28 cellular contexts compared by ENCODE assay signal in genomic region chr12:151579-151978, GRCh38.
"Had no signal": no experiment of that assay in that cellular context is flagged by ENCODE, and none has a peak within 500 bp of the region (broad histone marks: within the 10 kb centered on the region; RNA-seq: fewer than 3 reads in every experiment).

No MANE protein-coding gene starts in this region.

- H3K9me3 ChIP-seq: colonic mucosa, esophagus squamous epithelium, gastrocnemius medialis, heart right ventricle, left lung, lower lobe of right lung, mucosa of descending colon had no signal

- H3K36me3 Mint-ChIP-seq: immature natural killer cell; mesothelial cell of epicardium; naive B cell; naive thymus-derived CD8-positive, alpha-beta T cell had no signal

- H3K9me3 Mint-ChIP-seq: dendritic cell treated with granulocyte-macrophage colony-stimulating factor and Interleukin-4, amounts not matched to agents 40 ng/mL and 50 ng/mL, for 4 days; effector memory CD8-positive, alpha-beta T cell; endodermal cell; mesothelial cell of epicardium; naive B cell; naive thymus-derived CD8-positive, alpha-beta T cell had no signal

- H3K4me1 ChIP-seq: colonic mucosa, gastrocnemius medialis, left lung had no signal

- H3K27ac Mint-ChIP-seq: dendritic cell treated with granulocyte-macrophage colony-stimulating factor and Interleukin-4, amounts not matched to agents 40 ng/mL and 50 ng/mL, for 4 days; effector memory CD8-positive, alpha-beta T cell; endodermal cell; immature natural killer cell; mesothelial cell of epicardium had no signal

- H3K36me3 ChIP-seq: colonic mucosa, esophagus squamous epithelium, gastrocnemius medialis, heart right ventricle, left lung, lower lobe of right lung had no signal

- H3K4me3 ChIP-seq: colonic mucosa, esophagus squamous epithelium, gastrocnemius medialis, heart right ventricle, left lung, lower lobe of right lung, mucosa of descending colon had no signal

- ATAC-seq: effector memory CD8-positive, alpha-beta T cell; esophagus mucosa; gastrocnemius medialis; heart right ventricle; left ventricle myocardium superior; naive thymus-derived CD8-positive, alpha-beta T cell had no signal

- H3K27me3 ChIP-seq: colonic mucosa, gastrocnemius medialis had no signal

- H3K4me3 Mint-ChIP-seq: dendritic cell treated with granulocyte-macrophage colony-stimulating factor and Interleukin-4, amounts not matched to agents 40 ng/mL and 50 ng/mL, for 4 days; effector memory CD8-positive, alpha-beta T cell; endodermal cell; immature natural killer cell; mesothelial cell of epicardium; naive thymus-derived CD8-positive, alpha-beta T cell had no signal

- DNase-seq: colonic mucosa; cortex of kidney; effector CD8-positive, alpha-beta T cell; effector memory CD8-positive, alpha-beta T cell; endodermal cell; erythroblast; esophagus squamous epithelium; foreskin fibroblast; foreskin melanocyte; gastrocnemius medialis; glutamatergic neuron; head of caudate nucleus; heart right ventricle; hypothalamus; immature natural killer cell; islet precursor cell; kidney glomerular epithelial cell; left lung; left ventricle myocardium superior; lower lobe of right lung; mesenchymal stem cell; mucosa of descending colon; naive B cell; naive thymus-derived CD8-positive, alpha-beta T cell had no signal

- H3K27ac ChIP-seq: colonic mucosa, epithelial cell of prostate, esophagus squamous epithelium, gastrocnemius medialis, heart right ventricle, left lung, lower lobe of right lung had no signal
